ENCODE assay signal across 1 cellular context in the genomic region with DNA sequence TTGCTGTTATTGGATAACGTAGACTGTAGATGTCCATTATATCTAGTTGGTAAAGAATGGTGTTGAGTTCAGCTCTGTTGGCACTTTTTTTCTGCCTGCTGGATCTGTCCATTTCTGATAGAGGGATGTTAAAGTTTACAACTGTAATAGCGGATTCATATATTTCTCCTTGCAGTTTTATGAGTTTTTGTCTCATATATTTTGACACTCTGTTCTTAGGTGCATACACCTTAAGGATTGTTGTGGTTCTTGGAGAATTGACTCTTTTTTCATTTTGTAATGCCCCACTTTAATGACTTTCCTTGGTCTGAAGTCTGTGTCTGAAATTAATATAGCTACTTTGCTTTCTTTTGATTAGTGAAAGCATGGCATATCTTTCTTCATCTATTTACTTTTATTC.
A peak's percentile ranks its signal among the peaks of the same experiment; 100 is the strongest.
TF ChIP-seq lines count a peak whose summit lies in the region.

No MANE protein-coding gene starts in this region.

TF ChIP-seq in K562, 482 proteins besides CTCF, POLR2A, EP300 and RAD21 (continued from another document):
- TF ChIP-seq, protein P1, sequence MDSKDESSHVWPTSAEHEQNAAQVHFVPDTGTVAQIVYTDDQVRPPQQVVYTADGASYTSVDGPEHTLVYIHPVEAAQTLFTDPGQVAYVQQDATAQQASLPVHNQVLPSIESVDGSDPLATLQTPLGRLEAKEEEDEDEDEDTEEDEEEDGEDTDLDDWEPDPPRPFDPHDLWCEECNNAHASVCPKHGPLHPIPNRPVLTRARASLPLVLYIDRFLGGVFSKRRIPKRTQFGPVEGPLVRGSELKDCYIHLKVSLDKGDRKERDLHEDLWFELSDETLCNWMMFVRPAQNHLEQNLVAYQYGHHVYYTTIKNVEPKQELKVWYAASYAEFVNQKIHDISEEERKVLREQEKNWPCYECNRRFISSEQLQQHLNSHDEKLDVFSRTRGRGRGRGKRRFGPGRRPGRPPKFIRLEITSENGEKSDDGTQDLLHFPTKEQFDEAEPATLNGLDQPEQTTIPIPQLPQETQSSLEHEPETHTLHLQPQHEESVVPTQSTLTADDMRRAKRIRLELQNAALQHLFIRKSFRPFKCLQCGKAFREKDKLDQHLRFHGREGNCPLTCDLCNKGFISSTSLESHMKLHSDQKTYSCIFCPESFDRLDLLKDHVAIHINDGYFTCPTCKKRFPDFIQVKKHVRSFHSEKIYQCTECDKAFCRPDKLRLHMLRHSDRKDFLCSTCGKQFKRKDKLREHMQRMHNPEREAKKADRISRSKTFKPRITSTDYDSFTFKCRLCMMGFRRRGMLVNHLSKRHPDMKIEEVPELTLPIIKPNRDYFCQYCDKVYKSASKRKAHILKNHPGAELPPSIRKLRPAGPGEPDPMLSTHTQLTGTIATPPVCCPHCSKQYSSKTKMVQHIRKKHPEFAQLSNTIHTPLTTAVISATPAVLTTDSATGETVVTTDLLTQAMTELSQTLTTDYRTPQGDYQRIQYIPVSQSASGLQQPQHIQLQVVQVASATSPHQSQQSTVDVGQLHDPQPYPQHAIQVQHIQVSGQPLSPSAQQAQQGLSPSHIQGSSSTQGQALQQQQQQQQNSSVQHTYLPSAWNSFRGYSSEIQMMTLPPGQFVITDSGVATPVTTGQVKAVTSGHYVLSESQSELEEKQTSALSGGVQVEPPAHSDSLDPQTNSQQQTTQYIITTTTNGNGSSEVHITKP (IDR thresholded peaks at IDR 0.05; ENCODE audit: partially characterized antibody) = peak; percentile 95
- TF ChIP-seq ELF1 (tag; IDR thresholded peaks at IDR 0.05) = no peak
- TF ChIP-seq BRD4 (IDR thresholded peaks at IDR 0.05) = no peak
- TF ChIP-seq POLR2H (tag; IDR thresholded peaks at IDR 0.05; ENCODE audit: low read depth) = no peak
- no peak for TF ChIP-seq PHF20 (IDR thresholded peaks at IDR 0.05; ENCODE audit: partially characterized antibody)
- TF ChIP-seq, protein P2, sequence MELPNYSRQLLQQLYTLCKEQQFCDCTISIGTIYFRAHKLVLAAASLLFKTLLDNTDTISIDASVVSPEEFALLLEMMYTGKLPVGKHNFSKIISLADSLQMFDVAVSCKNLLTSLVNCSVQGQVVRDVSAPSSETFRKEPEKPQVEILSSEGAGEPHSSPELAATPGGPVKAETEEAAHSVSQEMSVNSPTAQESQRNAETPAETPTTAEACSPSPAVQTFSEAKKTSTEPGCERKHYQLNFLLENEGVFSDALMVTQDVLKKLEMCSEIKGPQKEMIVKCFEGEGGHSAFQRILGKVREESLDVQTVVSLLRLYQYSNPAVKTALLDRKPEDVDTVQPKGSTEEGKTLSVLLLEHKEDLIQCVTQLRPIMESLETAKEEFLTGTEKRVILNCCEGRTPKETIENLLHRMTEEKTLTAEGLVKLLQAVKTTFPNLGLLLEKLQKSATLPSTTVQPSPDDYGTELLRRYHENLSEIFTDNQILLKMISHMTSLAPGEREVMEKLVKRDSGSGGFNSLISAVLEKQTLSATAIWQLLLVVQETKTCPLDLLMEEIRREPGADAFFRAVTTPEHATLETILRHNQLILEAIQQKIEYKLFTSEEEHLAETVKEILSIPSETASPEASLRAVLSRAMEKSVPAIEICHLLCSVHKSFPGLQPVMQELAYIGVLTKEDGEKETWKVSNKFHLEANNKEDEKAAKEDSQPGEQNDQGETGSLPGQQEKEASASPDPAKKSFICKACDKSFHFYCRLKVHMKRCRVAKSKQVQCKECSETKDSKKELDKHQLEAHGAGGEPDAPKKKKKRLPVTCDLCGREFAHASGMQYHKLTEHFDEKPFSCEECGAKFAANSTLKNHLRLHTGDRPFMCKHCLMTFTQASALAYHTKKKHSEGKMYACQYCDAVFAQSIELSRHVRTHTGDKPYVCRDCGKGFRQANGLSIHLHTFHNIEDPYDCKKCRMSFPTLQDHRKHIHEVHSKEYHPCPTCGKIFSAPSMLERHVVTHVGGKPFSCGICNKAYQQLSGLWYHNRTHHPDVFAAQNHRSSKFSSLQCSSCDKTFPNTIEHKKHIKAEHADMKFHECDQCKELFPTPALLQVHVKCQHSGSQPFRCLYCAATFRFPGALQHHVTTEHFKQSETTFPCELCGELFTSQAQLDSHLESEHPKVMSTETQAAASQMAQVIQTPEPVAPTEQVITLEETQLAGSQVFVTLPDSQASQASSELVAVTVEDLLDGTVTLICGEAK (IDR thresholded peaks at IDR 0.05) = 0 out of 2 replicates have a peak, but pooled peaks have one; percentile 10
- TF ChIP-seq, protein P2 (CRISPR knock-in tag; IDR thresholded peaks at IDR 0.05) = no peak
- TF ChIP-seq MAFG (tag; conservative IDR thresholded peaks at IDR 0.05) = 0 out of 2 replicates have a peak, but pooled peaks have one; percentile 12
- TF ChIP-seq DACH1 (IDR thresholded peaks at IDR 0.05; ENCODE audit: partially characterized antibody) = no peak
- TF ChIP-seq GATAD2B (IDR thresholded peaks at IDR 0.05; ENCODE audit: borderline replicate concordance) = 0 out of 2 replicates have a peak, but pooled peaks have one; percentile 3
- peak; percentile 51; the same call in 1 of the 2 replicates for TF ChIP-seq ZNF592 (IDR thresholded peaks at IDR 0.05)
